ENCODE assay signal across 8 cellular contexts in genomic region chr6:10722820-10723651, GRCh38. TPM values are rescaled to one million over a fixed set of nuclear protein-coding genes. Genes with fewer than 3 reads are reported as not detected.
A peak's percentile ranks its signal among the peaks of the same experiment; 100 is the strongest.
DNase-seq lines count a peak whose midpoint lies in the region; ATAC-seq and TF ChIP-seq lines count a peak whose summit lies in the region.

TMEM14C (plus strand) TSS chr6:10723070; CDS start chr6:10724614, 1,544 bp downstream.

- no peaks in the 10 kb centered on the region for H3K9me3 ChIP-seq in testis

- DNase-seq in GM04503 (ENCODE audit: low read depth): peak; percentile 91
- DNase-seq in HFFc6: peak; percentile 99
- peak; percentile 99 for DNase-seq in NB4 (ENCODE audit: low read depth)
- peak; percentile 87 to 94 for DNase-seq in activated naive CD4-positive, alpha-beta T cell treated with anti-CD3 and anti-CD28 coated beads, Interleukin-2, amount 50 U/mL, for 72 hours (ENCODE audit: low spot score in 2 of 2)
- DNase-seq in glomerular endothelial cell (ENCODE audit: extremely low read depth, low read depth, low spot score): peak; percentile 60
- peak; percentile 83 for DNase-seq in omental fat pad (ENCODE audit: low spot score)
- DNase-seq in testis: peak; percentile 100

- H3K9me3 Mint-ChIP-seq in HFFc6: peaks cover 15% of the 10 kb centered on the region; the same call in 1 of the 2 replicates
- peaks cover 0 to 9% of the 10 kb centered on the region in 2 donors for H3K9me3 Mint-ChIP-seq in activated naive CD4-positive, alpha-beta T cell treated with anti-CD3 and anti-CD28 coated beads, Interleukin-2, amount 50 U/mL, for 72 hours

- H3K27me3 Mint-ChIP-seq in HFFc6 (ENCODE audit: insufficient read depth): peaks cover 2% of the 10 kb centered on the region

- peaks cover 29% of the 10 kb centered on the region for H3K4me1 ChIP-seq in testis

- peak within 1 kb of the TSS; percentile 97 for H3K27ac Mint-ChIP-seq in HFFc6
- H3K27ac Mint-ChIP-seq in activated naive CD4-positive, alpha-beta T cell treated with anti-CD3 and anti-CD28 coated beads, Interleukin-2, amount 50 U/mL, for 72 hours: peak within 1 kb of the TSS; percentile 87 to 88

- TF ChIP-seq POLR2A in NB4 (IDR thresholded peaks at IDR 0.05; ENCODE audit: extremely low read depth, insufficient read length): peak; percentile 68
- no peak for TF ChIP-seq POLR2A in testis (IDR thresholded peaks at IDR 0.05)

- 0% methylated on average over 32 to 56 of the region's 56 CpGs for WGBS in testis, 2 donors

- peaks cover 32% of the 10 kb centered on the region for H3K36me3 Mint-ChIP-seq in HFFc6 (ENCODE audit: low read depth)
- H3K36me3 Mint-ChIP-seq in activated naive CD4-positive, alpha-beta T cell treated with anti-CD3 and anti-CD28 coated beads, Interleukin-2, amount 50 U/mL, for 72 hours: peaks cover 29 to 44% of the 10 kb centered on the region in 2 donors

- TF ChIP-seq CTCF in HFFc6 (IDR thresholded peaks at IDR 0.05): no peak
- TF ChIP-seq CTCF in NB4 (IDR thresholded peaks at IDR 0.05; ENCODE audit: low read depth, low read length): no peak
- no peak for TF ChIP-seq CTCF in omental fat pad (IDR thresholded peaks at IDR 0.05)
- peak in 1 of 3 experiments; percentile 3 for TF ChIP-seq CTCF in testis (IDR thresholded peaks at IDR 0.05)

- intact Hi-C loops in testis (cut with DNase I; ENCODE audit: low total_unique reads): no loop called here

- H3K27ac ChIP-seq in testis: peak within 1 kb of the TSS; percentile 66 to 92

- ATAC-seq in SK-N-SH treated with all-trans-retinoic acid at 6 μM for 48 hours (peak; percentile 99), omental fat pad (ENCODE audit: low FRiP score) (peak; percentile 99)
- ATAC-seq in activated naive CD4-positive, alpha-beta T cell treated with anti-CD3 and anti-CD28 coated beads, Interleukin-2, amount 50 U/mL, for 72 hours: peak; percentile 96 to 99

- no peaks in the 10 kb centered on the region for H3K36me3 ChIP-seq in testis (ENCODE audit: low read depth, missing control alignments)

- H3K4me1 Mint-ChIP-seq in HFFc6 (ENCODE audit: low read depth): peaks cover 38% of the 10 kb centered on the region

- H3K4me3 ChIP-seq in NB4 (ENCODE audit: low read depth, low read length) (peak within 1 kb of the TSS; percentile 85), testis (peak within 1 kb of the TSS; percentile 76 to 85)

- peak within 1 kb of the TSS; percentile 97 for H3K4me3 Mint-ChIP-seq in HFFc6

- H3K27me3 ChIP-seq in testis: no peaks in the 10 kb centered on the region

TF ChIP-seq in SK-N-SH treated with all-trans-retinoic acid at 6 μM for 48 hours, 23 proteins besides CTCF, POLR2A, EP300 and RAD21:
- TF ChIP-seq ZNF8 (CRISPR knock-in tag; IDR thresholded peaks at IDR 0.05) (no peak), TSHZ2 (CRISPR knock-in tag; IDR thresholded peaks at IDR 0.05) (no peak), ZFP30 (CRISPR knock-in tag; IDR thresholded peaks at IDR 0.05) (no peak)

RNA-seq across cellular contexts. Expression of gene TMEM14C, which starts in this region (rescaled TPM):
- total RNA-seq in HFFc6 (2021; fragmentation: NEBNext Ultra II Directional; extraction: Animal tissue kit (Norgen Biotek cat#: 25700)): 100 to 1,000 TPM; 140 to 158 (median 145) TPM
- total RNA-seq in activated naive CD4-positive, alpha-beta T cell treated with anti-CD3 and anti-CD28 coated beads, Interleukin-2, amount 50 U/mL, for 72 hours: 10 to 100 TPM; 67.2 to 91.1 TPM
- total RNA-seq in glomerular endothelial cell (107 and 206 TPM in 2 replicates), omental fat pad (100 to 1,000 TPM in 2 of 4 donors, 10 to 100 TPM in 2; 97.9 to 144 (median 116) TPM), testis (10 to 100 TPM; 71.3 to 83.4 TPM)
- 90.1 TPM for polyA plus RNA-seq in testis (ENCODE audit: insufficient read depth, low read depth, low replicate concordance)

Comparison
In these comparisons a context has a peak if more than half of its experiments do, and no peak if none do; other contexts are left out.
1. Peak in every context shown above with its lines: DNase-seq, ATAC-seq, H3K4me3 ChIP-seq and H3K27ac ChIP-seq.